In genomic region chr1:2946291-2946690, GRCh38 we compare ENCODE assay signal across 19 cellular contexts.
DNase-seq lines count a peak whose midpoint lies in the region; ATAC-seq, FAIRE-seq and TF ChIP-seq lines count a peak whose summit lies in the region.
"Had no signal": no experiment of that assay in that cellular context is flagged by ENCODE, and none has a peak within 500 bp of the region (broad histone marks: within the 10 kb centered on the region; RNA-seq: fewer than 3 reads in every experiment).

No MANE protein-coding gene starts in this region.

- intact Hi-C loops in PC-3 (cut with micrococcal nuclease) (no loop called here), HepG2 (cut with micrococcal nuclease; ENCODE audit: unreplicated experiment) (no loop called here), spleen (cut with DNase I; ENCODE audit: low total_unique reads) (no loop called here)

- ATAC-seq in PC-3 = peak; percentile 46; the same call in 1 of the 2 replicates
- peak; percentile 78 for ATAC-seq in HepG2
- ATAC-seq: Panc1, Right ventricle myocardium inferior had no signal

- no TSS peak for BruUV-seq in PC-3 (replicated peaks; lab: Mats Ljungman, UMichigan)
- BruUV-seq in HepG2 (replicated peaks; lab: Mats Ljungman, UMichigan) = no TSS peak

- TF ChIP-seq POLR2A in HepG2 (IDR thresholded peaks at IDR 0.05; ENCODE audit: insufficient read depth in 1 of 2, low read depth in 2 of 2, low read length in 2 of 2) (no peak), spleen (IDR thresholded peaks at IDR 0.05) (no peak)

- H2AFZ ChIP-seq in PC-3 (ENCODE audit: low read length) (no peak overlapping the region), HepG2 (ENCODE audit: low read length) (no peak overlapping the region)
- H2AFZ ChIP-seq: GM23248 had no signal

- peaks cover 5% of the 10 kb centered on the region; the same call in 1 of the 2 replicates for H4K20me1 ChIP-seq in PC-3 (ENCODE audit: low read length)
- H4K20me1 ChIP-seq in HepG2 (ENCODE audit: insufficient read depth, low read length) = no peaks in the 10 kb centered on the region

- H3K27me3 ChIP-seq in PC-3 (ENCODE audit: low read length) (peaks cover 94% of the 10 kb centered on the region), HepG2 (ENCODE audit: control insufficient read depth in 1 of 2, insufficient read depth in 2 of 2, low read length in 2 of 2) (peaks cover 11 to 47% of the 10 kb centered on the region in 2 experiments), spleen (replicated peaks in 1 of 7) (peaks cover 0 to 70% (median 7%) of the 10 kb centered on the region in 7 donors)

- no peak for TF ChIP-seq RAD21 in HepG2 (CRISPR knock-in tag; IDR thresholded peaks at IDR 0.05)

- H3F3A ChIP-seq in PC-3 (ENCODE audit: low read length, unreplicated experiment) = no peaks in the 10 kb centered on the region

- H3K4me1 ChIP-seq in PC-3 (ENCODE audit: insufficient read depth, low read length) (no peaks in the 10 kb centered on the region), HepG2 (ENCODE audit: insufficient read depth, low read length) (no peaks in the 10 kb centered on the region), spleen (peaks cover 0 to 8% (median 2%) of the 10 kb centered on the region in 6 donors)

- H3K36me3 ChIP-seq in PC-3 (ENCODE audit: low read depth, low read length) (no peaks in the 10 kb centered on the region), HepG2 (replicated peaks in 1 of 2; ENCODE audit: control insufficient read depth in 1 of 2, insufficient read depth in 2 of 2, low read length in 2 of 2) (no peaks in the 10 kb centered on the region), spleen (no peaks in the 10 kb centered on the region)
- H3K36me3 ChIP-seq: BLaER1 treated with 17β-estradiol and CSF1 and Interleukin-3, amounts not matched to agents 10 nM and 100 nM had no signal

- CTCF ChIA-PET in PC-3 (lab: Charles Lee) (no interaction called here), HepG2 (lab: Yijun Ruan, JAX; ENCODE audit: low intra/inter-chr PET ratio, low total read pairs) (no interaction called here)

- TF ChIP-seq CTCF in PC-3 (conservative IDR thresholded peaks at IDR 0.05; ENCODE audit: low read depth, low read length) (peak; percentile 47; the same call in 1 of the 2 replicates), HepG2 (CRISPR knock-in tag; IDR thresholded peaks at IDR 0.05) (0 out of 2 replicates have a peak, but pooled peaks have one; percentile 11), spleen (IDR thresholded peaks at IDR 0.05 in 8 of 11, conservative IDR thresholded peaks at IDR 0.05 in 3 of 11) (no peak)

- H3K9me2 ChIP-seq in PC-3 (replicated peaks; ENCODE audit: low read length) = no peaks in the 10 kb centered on the region
- H3K9me2 ChIP-seq: SK-N-SH had no signal

- H3K79me2 ChIP-seq in PC-3 (ENCODE audit: low read length) (no peaks in the 10 kb centered on the region), HepG2 (ENCODE audit: insufficient read depth, low read length) (no peaks in the 10 kb centered on the region)

- H3K27ac ChIP-seq in PC-3 (ENCODE audit: low read length) = no peak overlapping the region
- no peak overlapping the region for H3K27ac ChIP-seq in HepG2 (ENCODE audit: extremely low read length, insufficient read depth, low read length)
- no peak overlapping the region for H3K27ac ChIP-seq in spleen
- H3K27ac ChIP-seq: BLaER1 treated with 17β-estradiol and CSF1 and Interleukin-3, amounts not matched to agents 10 nM and 100 nM; GM23248; KMS-11 had no signal

- H3K4me2 ChIP-seq in PC-3 (ENCODE audit: low read length) (no peak overlapping the region), HepG2 (ENCODE audit: low read depth, low read length) (no peak overlapping the region)
- H3K4me2 ChIP-seq: KMS-11, SK-N-SH had no signal

- POLR2A ChIA-PET in PC-3 (lab: Charles Lee; ENCODE audit: unreplicated experiment) = no interaction called here
- POLR2A ChIA-PET in HepG2 (lab: Yijun Ruan, JAX) = no interaction called here

- no peak for FAIRE-seq in HepG2 (lab: Jason Lieb, UNC)
- FAIRE-seq: GM12892 had no signal

- no peak overlapping the region for H3K9ac ChIP-seq in PC-3 (ENCODE audit: low read length)
- no peak overlapping the region for H3K9ac ChIP-seq in HepG2 (ENCODE audit: insufficient read depth, low read depth, low read length)
- H3K9ac ChIP-seq: BLaER1 treated with 17β-estradiol and CSF1 and Interleukin-3, amounts not matched to agents 10 nM and 100 nM; GM23248; KMS-11; SK-N-SH had no signal

- no peaks in the 10 kb centered on the region for H3K9me3 ChIP-seq in PC-3 (ENCODE audit: low read length)
- no peaks in the 10 kb centered on the region for H3K9me3 ChIP-seq in HepG2 (ENCODE audit: low read length)
- H3K9me3 ChIP-seq in spleen = peaks cover 3 to 10% (median 6%) of the 10 kb centered on the region in 8 donors
- H3K9me3 ChIP-seq: SK-N-SH had no signal

- TF ChIP-seq EP300 in HepG2 (IDR thresholded peaks at IDR 0.05; ENCODE audit: low read depth in 2 of 2, low read length in 2 of 2) (no peak), HepG2 (CRISPR knock-in tag; IDR thresholded peaks at IDR 0.05; ENCODE audit: borderline replicate concordance) (no peak)

- WGBS in HepG2 (ENCODE audit: low lambda C conversion rate) = 0% methylated on average over 10 of the region's 16 CpGs
- whole genome bisulfite sequencing in spleen, 5 donors = 78 to 92% (median 82%) methylated on average over 14 to 16 of the region's 16 CpGs

- DNase-seq in ELF-1 (ENCODE audit: low read depth, low spot score) = peak; percentile 60
- no peak for DNase-seq in PC-3
- DNase-seq in HepG2 (ENCODE audit: low spot score) = no peak
- DNase-seq in spleen = peak; percentile 40
- no peak for DNase-seq in iPS-NIHi7 (ENCODE audit: extremely low spot score)
- DNase-seq in hepatic stellate cell (ENCODE audit: low spot score) = no peak
- no peak for DNase-seq in germinal center (ENCODE audit: low spot score)
- DNase-seq: CD8-positive, alpha-beta memory T cell; DMS 273 treated with DMSO at 0.1 percent for 48 hours; GM23248; NCI-H1436 treated with DMSO at 0.1 percent for 48 hours; NCI-H2081; NCI-H510A treated with DMSO at 0.1 percent for 48 hours; SK-N-SH had no signal

- in situ Hi-C loops in HepG2 (cut with HindIII; ENCODE audit: extremely low pct_ligation_motif_present, low pct_unique_long_range_greater_than_20kb) = no loop called here

- H3K4me3 ChIP-seq in PC-3 (ENCODE audit: low read length) (no peak overlapping the region), HepG2 (replicated peaks in 1 of 3; ENCODE audit: insufficient read depth in 1 of 3, low read depth in 2 of 3, low read length in 3 of 3) (no peak overlapping the region), spleen (no peak overlapping the region)
- H3K4me3 ChIP-seq: BLaER1 treated with 17β-estradiol and CSF1 and Interleukin-3, amounts not matched to agents 10 nM and 100 nM; GM23248 had no signal

TF ChIP-seq in HepG2, 621 proteins besides CTCF, POLR2A, EP300 and RAD21:
- TF ChIP-seq ZSCAN21 (CRISPR knock-in tag; IDR thresholded peaks at IDR 0.05; ENCODE audit: borderline replicate concordance) (no peak), ZFY (CRISPR knock-in tag; IDR thresholded peaks at IDR 0.05) (no peak), ETV6 (CRISPR knock-in tag; conservative IDR thresholded peaks at IDR 0.05) (no peak), GABPB1 (CRISPR knock-in tag; IDR thresholded peaks at IDR 0.05) (no peak), MAFK (conservative IDR thresholded peaks at IDR 0.05 in 1 of 2, IDR thresholded peaks at IDR 0.05 in 1 of 2; ENCODE audit: low read length in 2 of 2) (no peak), SIN3B (IDR thresholded peaks at IDR 0.05; ENCODE audit: low read length) (no peak), MEIS1 (CRISPR knock-in tag; IDR thresholded peaks at IDR 0.05; ENCODE audit: borderline replicate concordance) (no peak), ZNF629 (CRISPR knock-in tag; conservative IDR thresholded peaks at IDR 0.05) (peak; percentile 81), ZNF121 (CRISPR knock-in tag; IDR thresholded peaks at IDR 0.05) (no peak), ZNF850 (CRISPR knock-in tag; conservative IDR thresholded peaks at IDR 0.05) (no peak), STAG1 (CRISPR knock-in tag; IDR thresholded peaks at IDR 0.05) (peak; percentile 39), SNAI1 (CRISPR knock-in tag; IDR thresholded peaks at IDR 0.05; ENCODE audit: borderline replicate concordance) (no peak)

Comparison
In these comparisons a context has a peak if more than half of its experiments do, and no peak if none do; other contexts are left out.
1. DNase-seq: peak in ELF-1 (single experiment) and spleen (single experiment); none in PC-3 (single experiment), HepG2 (single experiment), iPS-NIHi7 (single experiment), hepatic stellate cell (single experiment) and germinal center (single experiment).
2. CTCF ChIP-seq: peak in PC-3 (single experiment) and HepG2 (single experiment); none in spleen (0 of 11).